ENCODE assay signal across 24 cellular contexts in genomic region chr5:104774372-104774771, GRCh38.
"Had no signal": no experiment of that assay in that cellular context is flagged by ENCODE, and none has a peak within 500 bp of the region (broad histone marks: within the 10 kb centered on the region; RNA-seq: fewer than 3 reads in every experiment).

No MANE protein-coding gene starts in this region.

- H3K27me3 ChIP-seq: esophagus squamous epithelium, gastrocnemius medialis, heart right ventricle, left lung had no signal

- ATAC-seq: effector memory CD8-positive, alpha-beta T cell; esophagus mucosa; gastrocnemius medialis; heart right ventricle; left cardiac atrium; left lung; left ventricle myocardium superior; lower lobe of right lung had no signal

- H3K4me3 Mint-ChIP-seq: effector memory CD8-positive, alpha-beta T cell; endodermal cell had no signal

- H3K27ac Mint-ChIP-seq: effector memory CD8-positive, alpha-beta T cell; endodermal cell had no signal

- H3K9me3 ChIP-seq: esophagus squamous epithelium, gastrocnemius medialis, left lung, lower lobe of right lung had no signal

- H3K4me3 ChIP-seq: coronary artery, esophagus squamous epithelium, gastrocnemius medialis, heart right ventricle, left lung, lower lobe of right lung had no signal

- H3K4me1 ChIP-seq: esophagus squamous epithelium, gastrocnemius medialis, heart right ventricle, left lung, lower lobe of right lung had no signal

- H3K36me3 ChIP-seq: esophagus squamous epithelium, gastrocnemius medialis, heart right ventricle, left lung, lower lobe of right lung had no signal

- DNase-seq: cerebellar nuclear complex; dermis blood vessel endothelial cell; effector CD8-positive, alpha-beta T cell; effector memory CD8-positive, alpha-beta T cell; endodermal cell; erythroblast; esophagus squamous epithelium; foreskin fibroblast; foreskin melanocyte; gastrocnemius medialis; glutamatergic neuron; head of caudate nucleus; heart right ventricle; hippocampal formation; kidney glomerular epithelial cell; left cardiac atrium; left ventricle myocardium superior; lower lobe of right lung; mesenchymal stem cell; midbrain had no signal

- H3K27me3 Mint-ChIP-seq: effector memory CD8-positive, alpha-beta T cell had no signal

- H3K4me1 Mint-ChIP-seq: endodermal cell had no signal

- H3K27ac ChIP-seq: coronary artery, epithelial cell of prostate, esophagus squamous epithelium, gastrocnemius medialis, heart right ventricle, left lung, lower lobe of right lung had no signal
